1 cellular context compared by ENCODE assay signal in genomic region chr20:2690718-2691117, GRCh38.
TF ChIP-seq lines count a peak whose summit lies in the region.

No MANE protein-coding gene starts in this region.

TF ChIP-seq in K562, 482 proteins besides CTCF, POLR2A, EP300 and RAD21:
- 0 out of 2 replicates have a peak, but pooled peaks have one; percentile 10 for TF ChIP-seq NFIC (IDR thresholded peaks at IDR 0.05)
- no peak for TF ChIP-seq ZNF561 (CRISPR knock-in tag; conservative IDR thresholded peaks at IDR 0.05)
